In genomic region chr2:219570194-219570923, GRCh38 we compare ENCODE assay signal across 8 cellular contexts. TPM values are rescaled to one million over a fixed set of nuclear protein-coding genes. Genes with fewer than 3 reads are reported as not detected.
A peak's percentile ranks its signal among the peaks of the same experiment; 100 is the strongest.
DNase-seq lines count a peak whose midpoint lies in the region; ATAC-seq and TF ChIP-seq lines count a peak whose summit lies in the region.

No MANE protein-coding gene starts in this region.

- intact Hi-C loops in thyroid gland (cut with DNase I): no loop called here

- H3K27ac ChIP-seq in cingulate gyrus (ENCODE audit: low read depth, low read length): peak overlapping the region; percentile 47
- H3K27ac ChIP-seq in liver (ENCODE audit: low read depth in 1 of 2, low read length in 2 of 2): peak overlapping the region in 1 of 2 donors; percentile 33
- H3K27ac ChIP-seq in thyroid gland: peak overlapping the region; percentile 38 to 78 (median 77)

- peak overlapping the region in 1 of 2 donors; percentile 37 for H3K9ac ChIP-seq in liver (ENCODE audit: low read depth in 1 of 2, low read length in 2 of 2)

- H3K9me3 ChIP-seq in MG63: no peaks in the 10 kb centered on the region
- H3K9me3 ChIP-seq in liver (ENCODE audit: control insufficient read depth in 4 of 4, low read length in 3 of 4): no peaks in the 10 kb centered on the region
- H3K9me3 ChIP-seq in thyroid gland: no peaks in the 10 kb centered on the region

- H3K27me3 ChIP-seq in MG63: no peaks in the 10 kb centered on the region
- no peaks in the 10 kb centered on the region for H3K27me3 ChIP-seq in liver (ENCODE audit: control insufficient read depth in 4 of 4, insufficient read depth in 4 of 4, low read length in 3 of 4)
- no peaks in the 10 kb centered on the region for H3K27me3 ChIP-seq in thyroid gland

- DNase-seq in COLO668 (lab: John Stamatoyannopoulos, UW; ENCODE audit: unreplicated experiment): peak; percentile 68
- DNase-seq in MG63: peak; percentile 53
- peak; percentile 41 to 53 for DNase-seq in thyroid gland
- no peak for DNase-seq in NCI-H2029 treated with DMSO at 0.1 percent for 48 hours (lab: John Stamatoyannopoulos, UW)

- 24% methylated on average over 95 of the region's 95 CpGs for WGBS in liver
- 45 to 48% methylated on average over 10 to 22 of the region's 95 CpGs for WGBS in thyroid gland, 2 donors

- TF ChIP-seq RAD21 in liver (IDR thresholded peaks at IDR 0.05): no peak

- TF ChIP-seq POLR2A in thyroid gland (IDR thresholded peaks at IDR 0.05): peak in 1 of 2 donors; percentile 54

- H3K36me3 ChIP-seq in MG63 (peaks cover 14% of the 10 kb centered on the region), liver (ENCODE audit: control insufficient read depth in 4 of 4, insufficient read depth in 3 of 4, low read depth in 1 of 4, low read length in 3 of 4) (peaks cover 0 to 6% (median 1%) of the 10 kb centered on the region in 4 donors), thyroid gland (peaks cover 0 to 2% of the 10 kb centered on the region in 2 donors)

- TF ChIP-seq CTCF in liver (IDR thresholded peaks at IDR 0.05; ENCODE audit: low read depth, low read length, missing input control) (no peak), thyroid gland (IDR thresholded peaks at IDR 0.05) (peak in 1 of 6 experiments; percentile 4)

- H3K4me3 ChIP-seq in MG63: peak overlapping the region; percentile 69
- H3K4me3 ChIP-seq in liver (ENCODE audit: low read depth in 1 of 3, low read length in 3 of 3): peak overlapping the region; percentile 57 to 81 (median 65)
- H3K4me3 ChIP-seq in thyroid gland (replicated peaks in 1 of 3): peak overlapping the region; percentile 50 to 77 (median 66)

- ATAC-seq in HG03460 (IDR thresholded peaks at IDR 0.05; ENCODE audit: unreplicated experiment) (no peak), HG02623 (IDR thresholded peaks at IDR 0.05; ENCODE audit: unreplicated experiment) (no peak)

- H3K4me1 ChIP-seq in liver (ENCODE audit: control insufficient read depth in 4 of 4, insufficient read depth in 4 of 4, low read length in 3 of 4) (peaks cover 4 to 15% (median 6%) of the 10 kb centered on the region in 4 donors), thyroid gland (peaks cover 21 to 32% of the 10 kb centered on the region in 2 donors)

TF ChIP-seq in liver, 16 proteins besides CTCF, POLR2A, EP300 and RAD21:
- no peak for TF ChIP-seq ATF3 (IDR thresholded peaks at IDR 0.05)
- no peak for TF ChIP-seq REST (IDR thresholded peaks at IDR 0.05)
- TF ChIP-seq FOXA2 (IDR thresholded peaks at IDR 0.05): no peak
- no peak for TF ChIP-seq SP1 (IDR thresholded peaks at IDR 0.05)
- TF ChIP-seq RXRA (IDR thresholded peaks at IDR 0.05): no peak
- TF ChIP-seq MAX (IDR thresholded peaks at IDR 0.05): no peak
- no peak for TF ChIP-seq YY1 (IDR thresholded peaks at IDR 0.05)
- TF ChIP-seq JUND (IDR thresholded peaks at IDR 0.05): no peak
- no peak for TF ChIP-seq FOXA1 (IDR thresholded peaks at IDR 0.05)
- TF ChIP-seq NR2F2 (IDR thresholded peaks at IDR 0.05): no peak
- no peak for TF ChIP-seq TAF1 (conservative IDR thresholded peaks at IDR 0.05)
- TF ChIP-seq ZBTB33 (IDR thresholded peaks at IDR 0.05): no peak
- no peak for TF ChIP-seq HNF4A (conservative IDR thresholded peaks at IDR 0.05)
- TF ChIP-seq GABPA (IDR thresholded peaks at IDR 0.05 in 1 of 2, conservative IDR thresholded peaks at IDR 0.05 in 1 of 2): no peak
- no peak for TF ChIP-seq HNF4G (IDR thresholded peaks at IDR 0.05)
- no peak for TF ChIP-seq EGR1 (IDR thresholded peaks at IDR 0.05; ENCODE audit: low read depth in 2 of 2)

RNA-seq across cellular contexts. Expression of gene OBSL1, which starts 1.0 kb away (rescaled TPM):
- 37.6 and 49.9 TPM in 2 replicates for total RNA-seq in MG63 (2014; rRNA removed; shearing (Covaris generic); ENCODE audit: low replicate concordance)
- total RNA-seq in liver (10 to 100 TPM; 23.6 to 35.3 TPM), thyroid gland (100 to 1,000 TPM; 142 to 200 (median 170) TPM)
- 10 to 100 TPM; 14.2 to 30.9 TPM for polyA plus RNA-seq in liver

RNA-seq across cellular contexts. Expression of gene INHA, which starts 1.8 kb away (rescaled TPM):
- not detected in 2 replicates for total RNA-seq in MG63 (2014; rRNA removed; shearing (Covaris generic); ENCODE audit: low replicate concordance)
- total RNA-seq in liver: under 1 TPM; 0.08 to 0.14 TPM
- under 1 TPM; 0.03 to 0.15 TPM for polyA plus RNA-seq in liver
- total RNA-seq in thyroid gland: 1 to 10 TPM in 1 of 4 donors, under 1 TPM in 2, not detected in 1; 0.50 to 1.1 (median 0.81) TPM

RNA-seq across cellular contexts. Expression of gene TMEM198, which starts 26.5 kb away (rescaled TPM):
- total RNA-seq in MG63 (2014; rRNA removed; shearing (Covaris generic); ENCODE audit: low replicate concordance): 5.1 and 5.9 TPM in 2 replicates
- total RNA-seq in liver (1 to 10 TPM; 1.1 to 1.8 TPM), thyroid gland (10 to 100 TPM in 1 of 4 donors, 1 to 10 TPM in 3; 4.6 to 10.9 (median 5.4) TPM)
- polyA plus RNA-seq in liver: 1 to 10 TPM in 1 of 2 donors, under 1 TPM in 1; 0.74 to 1.9 TPM

RNA-seq across cellular contexts. Expression of gene CHPF, which starts 26.8 kb away (rescaled TPM):
- total RNA-seq in MG63 (2014; rRNA removed; shearing (Covaris generic); ENCODE audit: low replicate concordance): 26.6 and 40.4 TPM in 2 replicates
- total RNA-seq in liver: 10 to 100 TPM; 26.5 to 85.2 TPM
- polyA plus RNA-seq in liver: 100 to 1,000 TPM in 1 of 2 donors, 10 to 100 TPM in 1; 31.1 to 135 TPM
- 100 to 1,000 TPM in 3 of 4 donors, 10 to 100 TPM in 1; 57.2 to 194 (median 141) TPM for total RNA-seq in thyroid gland

RNA-seq across cellular contexts. Expression of gene STK11IP, which starts 27.3 kb away (rescaled TPM):
- total RNA-seq in MG63 (2014; rRNA removed; shearing (Covaris generic); ENCODE audit: low replicate concordance): 8.2 and 15.8 TPM in 2 replicates
- 1 to 10 TPM; 7.1 to 8.4 TPM for total RNA-seq in liver
- 1 to 10 TPM; 2.9 to 5.7 TPM for polyA plus RNA-seq in liver
- 10 to 100 TPM; 14.6 to 25.0 (median 19.7) TPM for total RNA-seq in thyroid gland
